8 cellular contexts compared by ENCODE assay signal in the genomic region with DNA sequence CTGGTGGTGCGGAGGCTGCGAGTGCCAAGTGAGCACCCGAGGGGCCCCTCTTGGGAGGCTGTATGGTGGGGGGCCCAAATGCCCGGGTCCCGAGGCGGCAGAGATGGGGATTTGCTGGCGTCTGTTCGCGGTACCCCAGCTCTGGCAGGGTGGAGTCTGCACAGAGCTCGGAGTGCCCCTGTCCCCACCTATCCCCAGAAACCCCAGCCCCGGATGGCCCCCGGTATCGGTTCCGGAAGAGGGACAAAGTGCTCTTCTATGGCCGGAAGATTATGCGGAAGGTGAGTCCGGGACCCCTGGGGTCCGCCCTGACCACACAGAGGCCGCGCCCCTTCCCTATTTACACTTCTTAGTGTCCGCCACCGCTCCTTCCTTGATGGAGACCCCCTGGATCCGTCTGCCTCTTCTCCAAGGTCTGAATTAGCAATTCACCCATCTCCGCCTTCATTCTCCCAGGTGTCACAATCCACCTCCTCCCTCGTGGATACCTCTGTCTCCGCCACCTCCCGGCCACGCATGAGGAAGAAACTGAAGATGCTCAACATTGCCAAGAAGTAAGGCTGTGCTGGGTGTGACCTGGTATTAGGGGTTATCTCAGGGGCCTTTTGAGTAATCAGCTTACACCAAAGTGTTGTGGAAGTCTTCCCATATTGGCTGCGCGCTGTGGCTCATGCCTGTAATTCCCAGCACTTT. TPM values are rescaled to one million over a fixed set of nuclear protein-coding genes. Genes with fewer than 3 reads are reported as not detected.
A peak's percentile ranks its signal among the peaks of the same experiment; 100 is the strongest.
DNase-seq lines count a peak whose midpoint lies in the region; ATAC-seq, FAIRE-seq and TF ChIP-seq lines count a peak whose summit lies in the region.

No MANE protein-coding gene starts in this region.

- H3K4me3 ChIP-seq in endodermal cell (ENCODE audit: low read length) (peak overlapping the region; percentile 95), neural progenitor cell (peak overlapping the region; percentile 95)

- peak; percentile 56 for FAIRE-seq in GM18507 (lab: Jason Lieb, UNC)

- H3K27ac Mint-ChIP-seq in endodermal cell (peak overlapping the region; percentile 62), neural progenitor cell (no peak overlapping the region)

- H3K79me2 ChIP-seq in neural progenitor cell (ENCODE audit: low read depth), result no peaks in the 10 kb centered on the region

- H3K4me3 Mint-ChIP-seq in endodermal cell (peak overlapping the region; percentile 86), neural progenitor cell (peak overlapping the region; percentile 98)

- no peak overlapping the region for H2AFZ ChIP-seq in neural progenitor cell (replicated peaks)

- H3K27me3 ChIP-seq in endodermal cell (ENCODE audit: control insufficient read depth, insufficient read depth, low read length, poor library complexity, severe bottlenecking), result no peaks in the 10 kb centered on the region
- no peaks in the 10 kb centered on the region for H3K27me3 ChIP-seq in neural progenitor cell

- no peak for ATAC-seq in activated CD4-positive, CD25-positive, alpha-beta regulatory T cell treated with anti-CD3 and anti-CD28 coated beads, Interleukin-2, amount 50 U/mL, for 24 hours

- H3K9me3 ChIP-seq in endodermal cell (ENCODE audit: control insufficient read depth, low read length) (no peaks in the 10 kb centered on the region), neural progenitor cell (ENCODE audit: low read depth) (no peaks in the 10 kb centered on the region)

- H3K4me1 ChIP-seq in endodermal cell (ENCODE audit: control insufficient read depth, insufficient read depth, low read length), result no peaks in the 10 kb centered on the region
- no peaks in the 10 kb centered on the region for H3K4me1 ChIP-seq in neural progenitor cell

- H3K4me1 Mint-ChIP-seq in endodermal cell (peaks cover 4% of the 10 kb centered on the region), neural progenitor cell (peaks cover 5% of the 10 kb centered on the region)

- WGBS in endodermal cell (ENCODE audit: insufficient coverage in 1 of 2, insufficient read length in 1 of 2), 2 experiments, result 33 to 75% methylated on average over 5 to 30 of the region's 30 CpGs

- H3K27me3 Mint-ChIP-seq in endodermal cell (ENCODE audit: insufficient read depth) (no peaks in the 10 kb centered on the region), neural progenitor cell (ENCODE audit: insufficient read depth, low read depth) (peaks cover 5% of the 10 kb centered on the region)

- no peak for DNase-seq in GM18507 (ENCODE audit: extremely low spot score, insufficient read length, low read depth)
- DNase-seq in NCI-H82 treated with DMSO at 0.1 percent for 48 hours (lab: John Stamatoyannopoulos, UW; ENCODE audit: unreplicated experiment), result peak; percentile 40
- peak; percentile 75 for DNase-seq in endodermal cell
- no peak for DNase-seq in neural progenitor cell (ENCODE audit: low spot score)
- no peak for DNase-seq in H4 (ENCODE audit: low spot score)
- no peak for DNase-seq in GM20000 (ENCODE audit: low spot score)
- no peak for DNase-seq in Ammon's horn (ENCODE audit: low spot score)

- H4K20me1 ChIP-seq in neural progenitor cell (ENCODE audit: low read depth), result no peaks in the 10 kb centered on the region

- peaks cover 24% of the 10 kb centered on the region for H3K36me3 Mint-ChIP-seq in endodermal cell (ENCODE audit: low read depth)
- peaks cover 8% of the 10 kb centered on the region for H3K36me3 Mint-ChIP-seq in neural progenitor cell

- H3K9ac ChIP-seq in endodermal cell (ENCODE audit: extremely low read depth, low read length, poor library complexity, severe bottlenecking), result peak overlapping the region; percentile 90
- no peak overlapping the region for H3K9ac ChIP-seq in neural progenitor cell

- H3K9me3 Mint-ChIP-seq in endodermal cell (no peaks in the 10 kb centered on the region), neural progenitor cell (no peaks in the 10 kb centered on the region)

- H3K36me3 ChIP-seq in endodermal cell (ENCODE audit: control insufficient read depth, insufficient read depth, low read length), result peaks cover 3% of the 10 kb centered on the region
- no peaks in the 10 kb centered on the region for H3K36me3 ChIP-seq in neural progenitor cell

- TF ChIP-seq CTCF in endodermal cell (conservative IDR thresholded peaks at IDR 0.05), result no peak
- TF ChIP-seq CTCF in neural progenitor cell (IDR thresholded peaks at IDR 0.05), result no peak
- no peak for TF ChIP-seq CTCF in GM20000 (IDR thresholded peaks at IDR 0.05; ENCODE audit: extremely low read depth, missing control alignments)

- H3K4me2 ChIP-seq in neural progenitor cell, result peak overlapping the region; percentile 90

- no peak overlapping the region for H3K27ac ChIP-seq in endodermal cell (ENCODE audit: low read depth, low read length)
- H3K27ac ChIP-seq in neural progenitor cell, result no peak overlapping the region

- peaks cover 14% of the 10 kb centered on the region for H3F3A ChIP-seq in neural progenitor cell (ENCODE audit: low read depth)

RNA-seq across cellular contexts. Expression of a gene that starts 0.6 kb away (rescaled TPM):
- total RNA-seq in endodermal cell (100 to 1,000 TPM in 1 of 2 donors, 10 to 100 TPM in 1; 86.1 to 124 TPM), neural progenitor cell (ENCODE audit: low replicate concordance) (25.5 and 78.9 TPM in 2 replicates)
- polyA plus RNA-seq in endodermal cell (2013, experiment 1 of 2), result 62.2 TPM
- 61.6 TPM for polyA plus RNA-seq in endodermal cell (2013, experiment 2 of 2)
- 32.5 and 41.4 TPM in 2 replicates for total RNA-seq in H4 (2014; rRNA removed; shearing (Covaris generic))

RNA-seq across cellular contexts. Expression of a gene that starts 13.7 kb away (rescaled TPM):
- total RNA-seq in endodermal cell (10 to 100 TPM; 18.0 to 21.4 TPM), neural progenitor cell (ENCODE audit: low replicate concordance) (6.6 and 7.1 TPM in 2 replicates)
- 10.9 TPM for polyA plus RNA-seq in endodermal cell (2013, experiment 1 of 2)
- 13.2 TPM for polyA plus RNA-seq in endodermal cell (2013, experiment 2 of 2)
- total RNA-seq in H4 (2014; rRNA removed; shearing (Covaris generic)), result 3.9 and 5.8 TPM in 2 replicates

RNA-seq across cellular contexts. Expression of a gene that starts 20.2 kb away (rescaled TPM):
- total RNA-seq in endodermal cell, result 10 to 100 TPM; 45.9 to 53.2 TPM
- polyA plus RNA-seq in endodermal cell (2013, experiment 1 of 2), result 66.1 TPM
- 59.3 TPM for polyA plus RNA-seq in endodermal cell (2013, experiment 2 of 2)
- 16.9 and 50.3 TPM in 2 replicates for total RNA-seq in neural progenitor cell (ENCODE audit: low replicate concordance)
- 31.9 and 37.5 TPM in 2 replicates for total RNA-seq in H4 (2014; rRNA removed; shearing (Covaris generic))

RNA-seq across cellular contexts. Expression of a gene that starts 47.3 kb away (rescaled TPM):
- total RNA-seq in endodermal cell (1 to 10 TPM; 2.6 to 3.0 TPM), neural progenitor cell (ENCODE audit: low replicate concordance) (1.0 and 5.7 TPM in 2 replicates)
- 2.3 TPM for polyA plus RNA-seq in endodermal cell (2013, experiment 1 of 2)
- polyA plus RNA-seq in endodermal cell (2013, experiment 2 of 2), result 1.6 TPM
- total RNA-seq in H4 (2014; rRNA removed; shearing (Covaris generic)), result 0.31 TPM in 1 of 2 replicates, not detected in the other

RNA-seq across cellular contexts. Expression of a gene that starts 59.5 kb away (rescaled TPM):
- total RNA-seq in endodermal cell, result 10 to 100 TPM; 65.5 to 76.8 TPM
- polyA plus RNA-seq in endodermal cell (2013, experiment 1 of 2), result 18.6 TPM
- polyA plus RNA-seq in endodermal cell (2013, experiment 2 of 2), result 18.0 TPM
- 2.7 and 15.6 TPM in 2 replicates for total RNA-seq in neural progenitor cell (ENCODE audit: low replicate concordance)
- total RNA-seq in H4 (2014; rRNA removed; shearing (Covaris generic)), result 0.31 and 0.43 TPM in 2 replicates

Comparison
In these comparisons a context has a peak if more than half of its experiments do, and no peak if none do; other contexts are left out.
1. DNase-seq: peak in NCI-H82 treated with DMSO at 0.1 percent for 48 hours (single experiment) and endodermal cell (single experiment); none in GM18507 (single experiment), neural progenitor cell (single experiment), H4 (single experiment), GM20000 (single experiment) and Ammon's horn (single experiment).